ENCODE assay signal across 18 cellular contexts in the genomic region with DNA sequence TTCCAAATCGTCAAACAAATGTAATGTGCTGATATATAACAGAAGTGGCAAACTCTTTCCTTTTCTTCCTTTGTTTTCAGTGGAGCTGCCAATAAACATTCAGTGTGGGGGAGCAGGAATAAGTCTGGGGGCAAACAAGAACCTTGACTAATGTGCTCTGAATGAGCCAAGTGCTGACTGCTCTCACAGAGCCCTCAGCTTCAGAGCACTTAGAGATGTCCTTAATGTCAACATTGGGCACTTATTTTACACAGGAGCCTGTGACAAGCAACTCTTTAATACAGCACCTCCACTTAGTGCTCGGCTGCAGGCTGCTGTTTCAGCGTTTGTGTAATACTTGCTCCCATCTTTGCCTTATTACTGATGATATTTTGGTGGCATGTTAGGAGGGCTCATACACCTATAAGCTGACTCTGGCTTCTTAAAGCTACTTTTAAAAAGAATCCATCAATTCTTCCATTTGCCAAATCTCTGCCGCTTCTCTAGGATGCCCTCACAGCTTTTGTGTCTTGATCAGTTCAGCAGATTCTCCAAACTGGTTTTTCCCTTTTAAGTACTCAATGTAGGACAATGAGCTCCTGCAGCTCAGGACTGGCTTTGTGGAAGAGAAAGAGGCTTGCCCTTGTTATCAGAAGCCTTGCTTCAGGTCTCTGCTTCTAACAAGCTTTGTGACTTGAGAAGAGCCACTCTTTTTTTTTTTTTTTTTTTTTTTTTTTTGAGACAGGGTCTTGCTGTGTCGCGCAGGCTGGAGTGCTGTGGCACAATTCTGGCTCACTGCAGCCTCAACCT.
DNase-seq lines count a peak whose midpoint lies in the region; ATAC-seq, FAIRE-seq and TF ChIP-seq lines count a peak whose summit lies in the region.
"Had no signal": no experiment of that assay in that cellular context is flagged by ENCODE, and none has a peak within 500 bp of the region (broad histone marks: within the 10 kb centered on the region; RNA-seq: fewer than 3 reads in every experiment).

No MANE protein-coding gene starts in this region.

- peak; percentile 64 for FAIRE-seq in islet of Langerhans (lab: Jason Lieb, UNC)

- H3K36me3 ChIP-seq in upper lobe of right lung: no peaks in the 10 kb centered on the region
- H3K36me3 ChIP-seq: BE2C, SJCRH30 had no signal

- H3K4me3 ChIP-seq in upper lobe of right lung: no peak overlapping the region
- H3K4me3 ChIP-seq: PC-9, SJCRH30 had no signal

- peak overlapping the region in 3 of 5 experiments; percentile 59 to 71 (median 61) for H3K27ac Mint-ChIP-seq in brain
- H3K27ac Mint-ChIP-seq: CD4-positive, alpha-beta T cell had no signal

- DNase-seq in NCI-H1417 (lab: John Stamatoyannopoulos, UW) (peak in 2 of 3 experiments; percentile 28 to 61), NCI-H1417 treated with DMSO at 0.1 percent for 48 hours (lab: John Stamatoyannopoulos, UW) (no peak), upper lobe of right lung (no peak), NCI-H774 (lab: John Stamatoyannopoulos, UW) (no peak), superior temporal gyrus (ENCODE audit: extremely low spot score) (no peak)
- no peak for DNase-seq in activated naive CD4-positive, alpha-beta T cell treated with Interleukin-2 at 50 U/mL for 16 hours
- DNase-seq: BE2C; Calu3; CD4-positive, alpha-beta T cell; DMS53; NCI-H1694 treated with DMSO at 0.1 percent for 48 hours; NCI-H446 treated with DMSO at 0.1 percent for 48 hours; PC-9; SJCRH30 had no signal

- H3K4me1 Mint-ChIP-seq in brain: peaks cover 19% of the 10 kb centered on the region

- ATAC-seq in upper lobe of right lung: peak; percentile 40

- H3K27me3 ChIP-seq in upper lobe of right lung: no peaks in the 10 kb centered on the region
- H3K27me3 ChIP-seq: BE2C, SJCRH30 had no signal

- H3K4me3 Mint-ChIP-seq in brain: no peak overlapping the region
- H3K4me3 Mint-ChIP-seq: CD4-positive, alpha-beta T cell had no signal

- no peaks in the 10 kb centered on the region for H3K4me1 ChIP-seq in upper lobe of right lung
- H3K4me1 ChIP-seq: BE2C, SJCRH30 had no signal

- TF ChIP-seq CTCF in brain (conservative IDR thresholded peaks at IDR 0.05) (no peak), upper lobe of right lung (IDR thresholded peaks at IDR 0.05) (no peak)

- peaks cover 0 to 20% (median 17%) of the 10 kb centered on the region in 5 experiments for H3K9me3 Mint-ChIP-seq in brain
- H3K9me3 Mint-ChIP-seq: CD4-positive, alpha-beta T cell had no signal

- peaks cover 6% of the 10 kb centered on the region for H3K27me3 Mint-ChIP-seq in brain
- H3K27me3 Mint-ChIP-seq: CD4-positive, alpha-beta T cell had no signal

- H3K36me3 Mint-ChIP-seq in brain: peaks cover 23% of the 10 kb centered on the region

- intact Hi-C loops in upper lobe of right lung (cut with DNase I): no loop called here

- no peak overlapping the region for H3K27ac ChIP-seq in upper lobe of right lung
- H3K27ac ChIP-seq: 22Rv1, KMS-11, PC-9, SJCRH30 had no signal

- no peaks in the 10 kb centered on the region for H3K9me3 ChIP-seq in upper lobe of right lung
- H3K9me3 ChIP-seq: BE2C, SJCRH30 had no signal

Comparison
In these comparisons a context has a peak if more than half of its experiments do, and no peak if none do; other contexts are left out.
1. DNase-seq: peak in NCI-H1417 (2 of 3); none in NCI-H1417 treated with DMSO at 0.1 percent for 48 hours (single experiment), upper lobe of right lung (single experiment), NCI-H774 (single experiment), activated naive CD4-positive, alpha-beta T cell treated with Interleukin-2 at 50 U/mL for 16 hours (single experiment) and superior temporal gyrus (single experiment).